Comparison of ENCODE assay signal across 1 cellular context in the genomic region with DNA sequence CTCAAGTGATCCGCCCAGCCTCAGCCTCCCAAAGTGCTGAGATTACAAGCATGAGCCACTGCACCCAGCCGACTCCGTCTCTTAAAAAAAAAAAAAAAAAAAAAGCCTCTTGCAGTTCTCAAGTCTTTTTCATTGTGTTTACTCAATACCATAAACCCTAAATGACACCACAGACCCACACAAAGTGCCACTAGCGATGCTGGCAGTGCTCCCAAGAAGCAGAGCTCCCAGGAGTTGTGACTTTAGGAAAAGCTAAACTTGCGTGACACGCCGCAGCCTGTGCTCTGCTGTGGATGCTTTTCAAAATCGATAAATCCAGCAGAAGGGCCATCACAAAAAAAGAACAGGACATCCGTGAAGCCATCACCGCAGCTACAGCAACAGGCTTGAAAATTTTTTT.
TF ChIP-seq lines count a peak whose summit lies in the region.

No MANE protein-coding gene starts in this region.

TF ChIP-seq in GM12878, 131 proteins besides CTCF, POLR2A, EP300 and RAD21 (continued from another document):
- no peak for TF ChIP-seq RELB (IDR thresholded peaks at IDR 0.05; ENCODE audit: low read depth)
